11 cellular contexts compared by ENCODE assay signal in genomic region chr15:57505949-57506391, GRCh38.
DNase-seq lines count a peak whose midpoint lies in the region; ATAC-seq lines count a peak whose summit lies in the region.
"Had no signal": no experiment of that assay in that cellular context is flagged by ENCODE, and none has a peak within 500 bp of the region (broad histone marks: within the 10 kb centered on the region; RNA-seq: fewer than 3 reads in every experiment).

No MANE protein-coding gene starts in this region.

- DNase-seq in Ammon's horn (ENCODE audit: low spot score) (peak; percentile 22), NCI-H510A treated with DMSO at 0.1 percent for 48 hours (lab: John Stamatoyannopoulos, UW) (peak; percentile 97), retina (no peak), GF-D8 (lab: John Stamatoyannopoulos, UW) (no peak)
- DNase-seq: activated gamma-delta T cell treated with Interleukin-2 at 50 U/mL for 16 hours; CD4-positive, CD25-positive, alpha-beta regulatory T cell had no signal

- ATAC-seq in esophagus mucosa (peak; percentile 91), GM21528 (IDR thresholded peaks at IDR 0.05; ENCODE audit: low FRiP score, unreplicated experiment) (no peak), GM19455 (IDR thresholded peaks at IDR 0.05; ENCODE audit: unreplicated experiment) (no peak)

- H3K4me3 ChIP-seq in muscle layer of duodenum (ENCODE audit: low read depth in 1 of 2, low read length in 2 of 2) = no peak overlapping the region
- H3K4me3 ChIP-seq: SK-N-MC had no signal

- no peaks in the 10 kb centered on the region for H3K27me3 ChIP-seq in muscle layer of duodenum (ENCODE audit: low read depth, low read length)

- H3K9me3 ChIP-seq in muscle layer of duodenum (ENCODE audit: control insufficient read depth in 1 of 2, low read length in 2 of 2) = no peaks in the 10 kb centered on the region

- no peaks in the 10 kb centered on the region for H3K36me3 ChIP-seq in muscle layer of duodenum (ENCODE audit: control insufficient read depth in 1 of 2, insufficient read depth in 2 of 2, low read length in 2 of 2)

- H3K4me1 ChIP-seq in muscle layer of duodenum (ENCODE audit: control insufficient read depth in 1 of 2, insufficient read depth in 2 of 2, low read length in 2 of 2) = no peaks in the 10 kb centered on the region

- peak overlapping the region; percentile 54 for H3K27ac ChIP-seq in muscle layer of duodenum (ENCODE audit: low read length)
- H3K27ac ChIP-seq: SK-N-MC had no signal

Comparison
In these comparisons a context has a peak if more than half of its experiments do, and no peak if none do; other contexts are left out.
1. DNase-seq: peak in Ammon's horn (single experiment) and NCI-H510A treated with DMSO at 0.1 percent for 48 hours (single experiment); none in retina (single experiment) and GF-D8 (single experiment).